Comparison of ENCODE assay signal across 19 cellular contexts in the genomic region with DNA sequence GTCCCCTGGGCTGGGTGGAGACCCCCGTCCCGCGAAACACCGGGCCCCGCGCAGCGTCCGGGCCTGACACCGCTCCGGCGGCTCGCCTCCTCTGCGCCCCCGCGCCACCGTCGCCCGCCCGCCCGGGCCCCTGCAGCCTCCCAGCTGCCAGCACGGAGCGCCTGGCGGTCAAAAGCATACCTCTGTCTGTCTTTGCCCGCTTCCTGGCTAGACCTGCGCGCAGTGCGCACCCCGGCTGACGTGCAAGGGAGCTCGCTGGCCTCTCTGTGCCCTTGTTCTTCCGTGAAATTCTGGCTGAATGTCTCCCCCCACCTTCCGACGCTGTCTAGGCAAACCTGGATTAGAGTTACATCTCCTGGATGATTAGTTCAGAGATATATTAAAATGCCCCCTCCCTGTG. TPM values are rescaled to one million over a fixed set of nuclear protein-coding genes. Genes with fewer than 3 reads are reported as not detected.
"Had no signal": no experiment of that assay in that cellular context is flagged by ENCODE, and none has a peak within 500 bp of the region (broad histone marks: within the 10 kb centered on the region; RNA-seq: fewer than 3 reads in every experiment).

No MANE protein-coding gene starts in this region.

RNA-seq across cellular contexts. Expression of a gene that starts 1.9 kb away (rescaled TPM):
- total RNA-seq: activated naive CD4-positive, alpha-beta T cell treated with anti-CD3 and anti-CD28 coated beads for 36 hours; activated naive CD4-positive, alpha-beta T cell treated with anti-CD3 and anti-CD28 coated beads, Interleukin-2, amount 50 U/mL, for 72 hours; activated naive CD8-positive, alpha-beta T cell treated with anti-CD3 and anti-CD28 coated beads for 36 hours; activated naive CD8-positive, alpha-beta T cell treated with anti-CD3 and anti-CD28 coated beads, Interleukin-2, amount 10 ng/mL, durations not matched to agents 7 days and 5 days; activated T-cell treated with anti-CD3 and anti-CD28 coated beads, Interleukin-2, amount 50 U/mL, for 72 hours; activated T-helper 1 cell treated with anti-CD3 and anti-CD28 coated beads, Interleukin-12 subunit alpha, Interleukin-12 subunit beta, Interleukin-2, Interleukin-4 antibody, amounts not matched to agents 30 ng/mL and 10 ng/mL and 1 ng/mL, durations not matched to agents 14 hours and 24 hours and 36 hours; activated T-helper 17 cell treated with anti-CD3 and anti-CD28 coated beads, Interleukin-2, amount 50 U/mL, for 72 hours; activated T-helper 2 cell treated with anti-CD3 and anti-CD28 coated beads, Interferon-gamma antibody, Interleukin-2, Interleukin-4, amounts not matched to agents 10 μg/mL and 5 μg/mL and 100 μg/mL, durations not matched to agents 14 hours and 24 hours and 36 hours; adrenal gland; aorta; ascending aorta; astrocyte; body of pancreas; breast epithelium; bronchial epithelial cell; cardiac muscle cell; cardiac septum; cerebellum; chondrocyte had no signal
